In the genomic region with DNA sequence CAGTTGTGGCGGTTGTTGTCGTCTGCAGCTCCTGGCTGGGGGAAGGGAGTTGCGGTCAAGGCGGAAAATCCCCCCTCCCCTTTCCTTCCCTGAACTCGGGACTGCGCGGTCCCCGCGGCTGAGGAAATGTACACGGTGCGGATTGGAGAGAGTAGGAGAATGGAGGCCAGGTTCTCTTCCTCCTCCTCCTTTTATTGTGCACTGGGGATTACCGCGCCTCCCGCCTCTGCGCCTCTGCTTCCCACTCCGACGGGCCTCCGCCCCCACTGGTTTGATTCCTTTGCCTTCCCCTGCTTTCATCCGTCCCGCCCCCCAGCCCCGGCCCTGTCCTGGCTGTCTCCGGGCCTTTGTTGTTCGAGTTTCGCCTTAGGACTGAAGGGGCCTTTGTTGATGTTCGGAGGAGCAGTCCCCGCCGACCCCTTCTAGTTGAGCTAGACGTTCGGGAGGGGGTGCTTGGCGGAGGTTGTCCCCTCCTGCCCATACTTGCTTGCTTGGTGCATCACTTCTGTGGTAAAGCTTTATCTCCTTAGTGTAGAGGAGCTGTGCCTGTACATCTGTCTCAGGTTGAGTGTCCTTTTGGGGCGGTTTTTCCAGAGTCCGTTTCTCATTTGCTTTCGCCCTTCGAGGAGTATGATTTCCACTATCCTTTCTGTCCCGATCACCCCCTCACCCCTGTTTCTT, we compare ENCODE assay signal across 8 cellular contexts. TPM values are rescaled to one million over a fixed set of nuclear protein-coding genes. Genes with fewer than 3 reads are reported as not detected.
A peak's percentile ranks its signal among the peaks of the same experiment; 100 is the strongest.
DNase-seq lines count a peak whose midpoint lies in the region; ATAC-seq and TF ChIP-seq lines count a peak whose summit lies in the region.

No MANE protein-coding gene starts in this region.

- H3K4me1 ChIP-seq in CD8-positive, alpha-beta memory T cell (ENCODE audit: insufficient read depth, low read length), result peaks cover 61% of the 10 kb centered on the region
- peaks cover 11% of the 10 kb centered on the region for H3K4me1 ChIP-seq in MM.1S (ENCODE audit: low read length)

- peaks cover 63 to 78% (median 70%) of the 10 kb centered on the region in 3 donors for H3K4me1 Mint-ChIP-seq in CD8-positive, alpha-beta memory T cell

- peaks cover 0 to 2% of the 10 kb centered on the region in 2 donors for H3K27me3 Mint-ChIP-seq in CD8-positive, alpha-beta memory T cell

- H3K4me2 ChIP-seq in MM.1S (ENCODE audit: low read depth, low read length), result peak overlapping the region; percentile 91

- CTCF ChIA-PET in CD8-positive, alpha-beta memory T cell (lab: Charles Lee), result interaction anchor here (1.5 to 1.7 kb wide), 2 partner anchors 10 to 17 kb away, joined by 3 to 6 read pairs; no protein-coding TSS in a partner anchor

- no peak for TF ChIP-seq CTCF in MM.1S (IDR thresholded peaks at IDR 0.05; ENCODE audit: low read length)
- no peak for TF ChIP-seq CTCF in dorsolateral prefrontal cortex (IDR thresholded peaks at IDR 0.05 in 54 of 56, conservative IDR thresholded peaks at IDR 0.05 in 2 of 56; ENCODE audit: low read depth in 1 of 56, partially characterized antibody in 56 of 56)
- no peak for TF ChIP-seq CTCF in lower leg skin (IDR thresholded peaks at IDR 0.05)

- intact Hi-C loops in dorsolateral prefrontal cortex (cut with DNase I) (loop anchor here (5.0 to 10.0 kb wide), 3 partner anchors 81 to 549 kb away; partner anchors contain the start of genes AKIRIN2 (in 1 of the 2) and RARS2 (in 1 of the 2)), lower leg skin (cut with DNase I; ENCODE audit: low total_unique reads) (no loop called here)

- no peaks in the 10 kb centered on the region for H3K36me3 ChIP-seq in CD8-positive, alpha-beta memory T cell (ENCODE audit: insufficient read depth, low read length)
- H3K36me3 ChIP-seq in MM.1S (replicated peaks; ENCODE audit: insufficient read depth, low read length), result no peaks in the 10 kb centered on the region; the same call in 1 of the 2 replicates

- no peaks in the 10 kb centered on the region for H3K9me2 ChIP-seq in MM.1S (replicated peaks; ENCODE audit: insufficient read depth, low read length)

- no peak for TF ChIP-seq POLR2A in lower leg skin (IDR thresholded peaks at IDR 0.05)

- H3K79me2 ChIP-seq in MM.1S (ENCODE audit: low read length), result peaks cover 56% of the 10 kb centered on the region

- ATAC-seq in GM21423 (IDR thresholded peaks at IDR 0.05; ENCODE audit: unreplicated experiment), result peak; percentile 0

- peak overlapping the region; percentile 87 to 99 (median 97) for H3K27ac Mint-ChIP-seq in CD8-positive, alpha-beta memory T cell

- H3K9me3 ChIP-seq in CD8-positive, alpha-beta memory T cell (ENCODE audit: low read length), result no peaks in the 10 kb centered on the region
- H3K9me3 ChIP-seq in MM.1S (replicated peaks; ENCODE audit: insufficient read depth, low read length), result no peaks in the 10 kb centered on the region

- H2AFZ ChIP-seq in MM.1S (ENCODE audit: low read length), result peak overlapping the region; percentile 80

- peak overlapping the region; percentile 90 for H3K27ac ChIP-seq in CD8-positive, alpha-beta memory T cell (ENCODE audit: low read depth, low read length)
- H3K27ac ChIP-seq in MM.1S (ENCODE audit: low read length) (peak overlapping the region; percentile 90; the same call in 1 of the 2 replicates), dorsolateral prefrontal cortex (peak overlapping the region; percentile 84 to 100 (median 98))

- H3K9me3 Mint-ChIP-seq in CD8-positive, alpha-beta memory T cell, result no peaks in the 10 kb centered on the region

- 1% methylated on average over 34 to 35 of the region's 35 CpGs for WGBS in lower leg skin, 2 donors

- H3K27me3 ChIP-seq in CD8-positive, alpha-beta memory T cell (ENCODE audit: insufficient read depth, low read length, poor library complexity, severe bottlenecking), result no peaks in the 10 kb centered on the region
- H3K27me3 ChIP-seq in MM.1S (replicated peaks; ENCODE audit: insufficient read depth, low read length) (no peaks in the 10 kb centered on the region), dorsolateral prefrontal cortex (no peaks in the 10 kb centered on the region)

- peaks cover 0 to 27% (median 0%) of the 10 kb centered on the region in 3 donors for H3K36me3 Mint-ChIP-seq in CD8-positive, alpha-beta memory T cell

- H3K9ac ChIP-seq in MM.1S (ENCODE audit: low read length), result peak overlapping the region; percentile 78

- peak in 3 of 5 donors; percentile 48 to 68 (median 62) for DNase-seq in CD8-positive, alpha-beta memory T cell
- peak; percentile 27 for DNase-seq in MM.1S
- peak; percentile 42 to 59 for DNase-seq in activated CD4-positive, alpha-beta T cell treated with anti-CD3 and anti-CD28 coated beads for 4 hours
- DNase-seq in dorsolateral prefrontal cortex, result peak in 7 of 10 donors; percentile 21 to 66 (median 50)
- DNase-seq in lower leg skin (ENCODE audit: low spot score in 2 of 2), result peak; percentile 53 to 92
- DNase-seq in stimulated activated CD4-positive, alpha-beta T cell treated with anti-CD3 and anti-CD28 coated beads, TNF-alpha, amount 100 ng/mL, for 1 hour (ENCODE audit: low read depth in 3 of 3, low spot score in 1 of 3), result peak in 2 of 3 donors; percentile 10 to 42
- no peak for DNase-seq in NCI-H187 treated with DMSO at 0.1 percent for 48 hours (lab: John Stamatoyannopoulos, UW)

- peaks cover 28% of the 10 kb centered on the region for H4K20me1 ChIP-seq in MM.1S (ENCODE audit: insufficient read depth, low read length)

- peak overlapping the region; percentile 82 for H3K4me3 ChIP-seq in CD8-positive, alpha-beta memory T cell (ENCODE audit: low read length)
- H3K4me3 ChIP-seq in MM.1S (ENCODE audit: low read length) (peak overlapping the region; percentile 96), dorsolateral prefrontal cortex (peak overlapping the region; percentile 75 to 100 (median 96)), lower leg skin (ENCODE audit: low read depth, poor library complexity, severe bottlenecking) (peak overlapping the region; percentile 44)

- POLR2A ChIA-PET in CD8-positive, alpha-beta memory T cell (lab: Charles Lee), result interaction anchor here (0.7 kb wide), 2 partner anchors 316 to 317 kb away, joined by 3 to 4 read pairs; partner anchors contain the start of gene SLC35A1

- peak overlapping the region; percentile 86 to 98 (median 94) for H3K4me3 Mint-ChIP-seq in CD8-positive, alpha-beta memory T cell

- peaks cover 18% of the 10 kb centered on the region for H3F3A ChIP-seq in MM.1S (ENCODE audit: insufficient read depth, low read length)

RNA-seq across cellular contexts. Expression of gene ZNF292, which starts 0.7 kb away (rescaled TPM):
- total RNA-seq in CD8-positive, alpha-beta memory T cell, result 10 to 100 TPM; 49.3 to 50.7 TPM
- polyA plus RNA-seq in CD8-positive, alpha-beta memory T cell, result 37.9 TPM
- total RNA-seq in dorsolateral prefrontal cortex, result 100 to 1,000 TPM in 8 of 120 experiments, 10 to 100 TPM in 112; 60.4 to 119 (median 85.4) TPM
- total RNA-seq in lower leg skin, result 10 to 100 TPM; 28.5 to 46.8 (median 36.9) TPM

Comparison
In these comparisons a context has a peak if more than half of its experiments do, and no peak if none do; other contexts are left out.
1. H3K4me3 ChIP-seq: peak in every context shown above with its lines; median percentile 96 in MM.1S; 96 in dorsolateral prefrontal cortex; 82 in CD8-positive, alpha-beta memory T cell; 44 in lower leg skin.